1 cellular context compared by ENCODE assay signal in the genomic region with DNA sequence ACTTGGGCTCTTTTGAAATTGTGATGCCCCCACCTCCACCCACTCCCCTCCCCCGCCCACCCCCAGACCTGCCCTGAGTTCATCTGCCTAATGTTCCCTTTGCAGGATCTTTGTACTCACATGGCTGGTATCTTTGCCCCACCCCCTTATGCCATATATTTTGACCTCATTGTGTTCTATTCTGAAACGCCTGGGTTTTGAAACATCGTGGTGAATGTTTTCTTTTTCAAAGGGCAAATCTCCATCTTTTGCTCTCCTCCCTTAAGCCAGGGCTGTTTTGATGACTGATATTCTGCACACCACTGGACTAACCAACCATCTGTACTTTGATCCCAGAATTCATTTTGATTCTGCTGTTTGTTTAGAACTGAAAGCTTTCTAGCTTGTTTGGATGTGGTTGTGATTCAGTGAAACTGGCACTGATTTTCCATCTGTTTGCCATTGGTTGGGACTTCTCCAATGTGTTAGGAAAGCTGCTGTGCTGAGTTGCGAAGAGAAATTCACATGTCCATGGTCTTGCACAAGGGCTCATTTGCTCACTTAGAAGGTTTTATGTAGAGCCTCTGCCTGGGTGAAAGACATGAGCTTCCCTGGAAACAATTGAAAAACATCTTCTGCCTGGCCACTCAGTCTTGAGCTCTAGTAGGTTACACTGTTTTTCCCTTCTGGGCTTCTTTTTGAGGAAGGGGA.
TF ChIP-seq lines count a peak whose summit lies in the region.

No MANE protein-coding gene starts in this region.

TF ChIP-seq in endothelial cell of umbilical vein, 7 proteins besides CTCF, POLR2A, EP300 and RAD21:
- TF ChIP-seq POLR2AphosphoS5 (IDR thresholded peaks at IDR 0.05; ENCODE audit: insufficient read depth, low read depth, low read length), result no peak
- no peak for TF ChIP-seq MYC (IDR thresholded peaks at IDR 0.05; ENCODE audit: low read depth, low read length)
- TF ChIP-seq, protein P1, sequence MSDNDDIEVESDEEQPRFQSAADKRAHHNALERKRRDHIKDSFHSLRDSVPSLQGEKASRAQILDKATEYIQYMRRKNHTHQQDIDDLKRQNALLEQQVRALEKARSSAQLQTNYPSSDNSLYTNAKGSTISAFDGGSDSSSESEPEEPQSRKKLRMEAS (IDR thresholded peaks at IDR 0.05; ENCODE audit: insufficient read depth, insufficient read length), result no peak
- no peak for TF ChIP-seq GATA2 (IDR thresholded peaks at IDR 0.05; ENCODE audit: insufficient read depth, insufficient read length, low read depth, low read length)
- TF ChIP-seq JUN (IDR thresholded peaks at IDR 0.05; ENCODE audit: borderline replicate concordance, insufficient read depth, insufficient read length, low read depth), result no peak
- TF ChIP-seq FOS (IDR thresholded peaks at IDR 0.05; ENCODE audit: borderline replicate concordance, insufficient read depth, low read length), result no peak
- TF ChIP-seq EZH2 (IDR thresholded peaks at IDR 0.05; ENCODE audit: borderline replicate concordance, low read depth, low read length, severe bottlenecking), result no peak
